Comparison of ENCODE assay signal across 30 cellular contexts in genomic region chr5:110043025-110043424, GRCh38.
"Had no signal": no experiment of that assay in that cellular context is flagged by ENCODE, and none has a peak within 500 bp of the region (broad histone marks: within the 10 kb centered on the region; RNA-seq: fewer than 3 reads in every experiment).

No MANE protein-coding gene starts in this region.

- H3K27ac ChIP-seq: adrenal gland, body of pancreas, coronary artery, dorsolateral prefrontal cortex had no signal

- H3K4me1 Mint-ChIP-seq: activated CD8-positive, alpha-beta memory T cell treated with anti-CD3 and anti-CD28 coated beads, Interleukin-2, amount 10 ng/mL, durations not matched to agents 7 days and 5 days had no signal

- H3K4me1 ChIP-seq: body of pancreas had no signal

- H3K9me3 ChIP-seq: adrenal gland, body of pancreas had no signal

- H3K4me3 ChIP-seq: adrenal gland, body of pancreas, coronary artery, dorsolateral prefrontal cortex had no signal

- DNase-seq: activated CD4-positive, alpha-beta memory T cell treated with anti-CD3 and anti-CD28 coated beads for 36 hours; activated CD4-positive, alpha-beta T cell treated with anti-CD3 and anti-CD28 coated beads for 36 hours; activated CD4-positive, alpha-beta T cell treated with anti-CD3 and anti-CD28 coated beads, Interleukin-2, amount 10 ng/mL, durations not matched to agents 24 days and 14 days; activated CD4-positive, CD25-positive, alpha-beta regulatory T cell; activated CD4-positive, CD25-positive, alpha-beta regulatory T cell treated with anti-CD3 and anti-CD28 coated beads, Interleukin-2, amount 50 U/mL, for 72 hours; activated CD8-positive, alpha-beta memory T cell treated with anti-CD3 and anti-CD28 coated beads, Interleukin-2, amount 10 ng/mL, durations not matched to agents 7 days and 5 days; activated CD8-positive, alpha-beta memory T cell treated with anti-CD3 and anti-CD28 coated beads, Interleukin-2, amount 50 U/mL, for 4 hours; activated CD8-positive, alpha-beta T cell treated with anti-CD3 and anti-CD28 coated beads, Interleukin-2, amount 10 ng/mL, durations not matched to agents 7 days and 5 days; activated effector memory CD4-positive, alpha-beta T cell treated with anti-CD3 and anti-CD28 coated beads, Interleukin-2, amount 50 U/mL, for 16 hours; activated naive CD4-positive, alpha-beta T cell treated with anti-CD3 and anti-CD28 coated beads, Interleukin-2, amount 50 U/mL, for 16 hours; activated naive CD4-positive, alpha-beta T cell treated with Interleukin-2 at 50 U/mL for 16 hours; activated naive CD8-positive, alpha-beta T cell treated with anti-CD3 and anti-CD28 coated beads for 36 hours; activated naive CD8-positive, alpha-beta T cell treated with anti-CD3 and anti-CD28 coated beads, Interleukin-2, amount 50 U/mL, for 24 hours; activated T-cell treated with anti-CD3 and anti-CD28 coated beads, Interleukin-2, amount 50 U/mL, for 1 hour; activated T-cell treated with anti-CD3 and anti-CD28 coated beads, Interleukin-2, amount 50 U/mL, for 48 hours; adrenal gland; amygdala; aorta; body of pancreas; caudate nucleus; dorsolateral prefrontal cortex; effector memory CD4-positive, alpha-beta T cell; endodermal cell; foreskin fibroblast; head of caudate nucleus; T-helper 2 cell had no signal

- H3K27ac Mint-ChIP-seq: activated CD4-positive, alpha-beta memory T cell treated with anti-CD3 and anti-CD28 coated beads for 36 hours; activated CD4-positive, alpha-beta T cell treated with anti-CD3 and anti-CD28 coated beads for 36 hours; activated CD4-positive, alpha-beta T cell treated with anti-CD3 and anti-CD28 coated beads, Interleukin-2, amount 10 ng/mL, durations not matched to agents 24 days and 14 days; activated CD8-positive, alpha-beta memory T cell treated with anti-CD3 and anti-CD28 coated beads, Interleukin-2, amount 10 ng/mL, durations not matched to agents 7 days and 5 days; activated CD8-positive, alpha-beta T cell treated with anti-CD3 and anti-CD28 coated beads, Interleukin-2, amount 10 ng/mL, durations not matched to agents 7 days and 5 days; activated naive CD8-positive, alpha-beta T cell treated with anti-CD3 and anti-CD28 coated beads for 36 hours; activated naive CD8-positive, alpha-beta T cell treated with anti-CD3 and anti-CD28 coated beads, Interleukin-2, amount 50 U/mL, for 24 hours; activated T-helper 1 cell treated with anti-CD3 and anti-CD28 coated beads, Interleukin-12 subunit alpha, Interleukin-12 subunit beta, Interleukin-2, Interleukin-4 antibody, amounts not matched to agents 30 ng/mL and 10 ng/mL and 1 ng/mL, durations not matched to agents 14 hours and 24 hours and 36 hours; activated T-helper 2 cell treated with anti-CD3 and anti-CD28 coated beads, Interferon-gamma antibody, Interleukin-2, Interleukin-4, amounts not matched to agents 10 μg/mL and 5 μg/mL and 100 μg/mL, durations not matched to agents 14 hours and 24 hours and 36 hours; dendritic cell treated with granulocyte-macrophage colony-stimulating factor and Interleukin-4, amounts not matched to agents 40 ng/mL and 50 ng/mL, for 4 days; endodermal cell had no signal

- H3K36me3 ChIP-seq: adrenal gland had no signal

- H3K27me3 ChIP-seq: adrenal gland, body of pancreas, dorsolateral prefrontal cortex had no signal

- H3K4me3 Mint-ChIP-seq: activated CD4-positive, alpha-beta memory T cell treated with anti-CD3 and anti-CD28 coated beads for 36 hours; activated CD4-positive, alpha-beta T cell treated with anti-CD3 and anti-CD28 coated beads for 36 hours; activated CD4-positive, alpha-beta T cell treated with anti-CD3 and anti-CD28 coated beads, Interleukin-2, amount 10 ng/mL, durations not matched to agents 24 days and 14 days; activated CD8-positive, alpha-beta memory T cell treated with anti-CD3 and anti-CD28 coated beads, Interleukin-2, amount 10 ng/mL, durations not matched to agents 7 days and 5 days; activated CD8-positive, alpha-beta T cell treated with anti-CD3 and anti-CD28 coated beads, Interleukin-2, amount 10 ng/mL, durations not matched to agents 7 days and 5 days; activated naive CD8-positive, alpha-beta T cell treated with anti-CD3 and anti-CD28 coated beads for 36 hours; activated naive CD8-positive, alpha-beta T cell treated with anti-CD3 and anti-CD28 coated beads, Interleukin-2, amount 50 U/mL, for 24 hours; activated T-helper 1 cell treated with anti-CD3 and anti-CD28 coated beads, Interleukin-12 subunit alpha, Interleukin-12 subunit beta, Interleukin-2, Interleukin-4 antibody, amounts not matched to agents 30 ng/mL and 10 ng/mL and 1 ng/mL, durations not matched to agents 14 hours and 24 hours and 36 hours; dendritic cell treated with granulocyte-macrophage colony-stimulating factor and Interleukin-4, amounts not matched to agents 40 ng/mL and 50 ng/mL, for 4 days; endodermal cell had no signal

- H3K27me3 Mint-ChIP-seq: activated CD4-positive, alpha-beta memory T cell treated with anti-CD3 and anti-CD28 coated beads for 36 hours; activated CD4-positive, alpha-beta T cell treated with anti-CD3 and anti-CD28 coated beads for 36 hours; activated CD4-positive, alpha-beta T cell treated with anti-CD3 and anti-CD28 coated beads, Interleukin-2, amount 10 ng/mL, durations not matched to agents 24 days and 14 days; activated CD8-positive, alpha-beta memory T cell treated with anti-CD3 and anti-CD28 coated beads, Interleukin-2, amount 10 ng/mL, durations not matched to agents 7 days and 5 days; activated naive CD8-positive, alpha-beta T cell treated with anti-CD3 and anti-CD28 coated beads for 36 hours; activated naive CD8-positive, alpha-beta T cell treated with anti-CD3 and anti-CD28 coated beads, Interleukin-2, amount 50 U/mL, for 24 hours; dendritic cell treated with granulocyte-macrophage colony-stimulating factor and Interleukin-4, amounts not matched to agents 40 ng/mL and 50 ng/mL, for 4 days had no signal
